8 cellular contexts compared by ENCODE assay signal in genomic region chr9:38362912-38363588, GRCh38. TPM values are rescaled to one million over a fixed set of nuclear protein-coding genes. Genes with fewer than 3 reads are reported as not detected.
DNase-seq lines count a peak whose midpoint lies in the region; ATAC-seq lines count a peak whose summit lies in the region.

No MANE protein-coding gene starts in this region.

- H3K27ac Mint-ChIP-seq in activated naive CD4-positive, alpha-beta T cell treated with anti-CD3 and anti-CD28 coated beads, Interleukin-2, amount 10 ng/mL, durations not matched to agents 7 days and 5 days, result no peak overlapping the region

- H2BK12ac ChIP-seq in neuronal stem cell (ENCODE audit: low read length), result no peak overlapping the region

- ATAC-seq in HG02870 (IDR thresholded peaks at IDR 0.05; ENCODE audit: unreplicated experiment), result peak; percentile 62
- no peak for ATAC-seq in HG03045 (IDR thresholded peaks at IDR 0.05; ENCODE audit: unreplicated experiment)

- no peak overlapping the region for H3K9ac ChIP-seq in neuronal stem cell (ENCODE audit: low read depth, low read length, poor library complexity)

- H3K23ac ChIP-seq in neuronal stem cell (ENCODE audit: low read depth, low read length, poor library complexity), result no peak overlapping the region

- no peaks in the 10 kb centered on the region for H3K36me3 ChIP-seq in neuronal stem cell (replicated peaks in 1 of 2; ENCODE audit: control insufficient read depth in 2 of 2, insufficient read depth in 2 of 2, low read length in 2 of 2)

- no peaks in the 10 kb centered on the region for H3K79me1 ChIP-seq in neuronal stem cell (ENCODE audit: low read depth, low read length)

- peaks cover 3% of the 10 kb centered on the region for H3K27me3 Mint-ChIP-seq in activated naive CD4-positive, alpha-beta T cell treated with anti-CD3 and anti-CD28 coated beads, Interleukin-2, amount 10 ng/mL, durations not matched to agents 7 days and 5 days

- no peaks in the 10 kb centered on the region for H3K9me3 ChIP-seq in neuronal stem cell (replicated peaks in 1 of 2; ENCODE audit: control insufficient read depth in 2 of 2, insufficient read depth in 1 of 2, low read depth in 1 of 2, low read length in 2 of 2)

- no peak overlapping the region for H3K4me3 Mint-ChIP-seq in activated naive CD4-positive, alpha-beta T cell treated with anti-CD3 and anti-CD28 coated beads, Interleukin-2, amount 10 ng/mL, durations not matched to agents 7 days and 5 days

- H2AK5ac ChIP-seq in neuronal stem cell (ENCODE audit: low read depth, low read length), result peak overlapping the region; percentile 57

- H3K14ac ChIP-seq in neuronal stem cell (ENCODE audit: low read length), result no peak overlapping the region

- peak overlapping the region; percentile 7 for H2BK120ac ChIP-seq in neuronal stem cell (ENCODE audit: low read depth, low read length)

- H3K4me1 Mint-ChIP-seq in activated naive CD4-positive, alpha-beta T cell treated with anti-CD3 and anti-CD28 coated beads, Interleukin-2, amount 10 ng/mL, durations not matched to agents 7 days and 5 days, result peaks cover 4% of the 10 kb centered on the region

- H2BK15ac ChIP-seq in neuronal stem cell (ENCODE audit: low read length), result peak overlapping the region; percentile 11

- peaks cover 0 to 5% (median 0%) of the 10 kb centered on the region in 3 experiments for H3K27me3 ChIP-seq in neuronal stem cell (ENCODE audit: control insufficient read depth in 3 of 3, insufficient read depth in 3 of 3, low read depth in 1 of 3, low read length in 3 of 3)

- H3K36me3 Mint-ChIP-seq in activated naive CD4-positive, alpha-beta T cell treated with anti-CD3 and anti-CD28 coated beads, Interleukin-2, amount 10 ng/mL, durations not matched to agents 7 days and 5 days, result no peaks in the 10 kb centered on the region

- CTCF ChIA-PET in activated naive CD4-positive, alpha-beta T cell treated with anti-CD3 and anti-CD28 coated beads, Interleukin-2, amount 10 ng/mL, durations not matched to agents 7 days and 5 days (lab: Charles Lee), result interaction anchor here (1.1 to 1.4 kb wide), 2 partner anchors 275 to 449 kb away, joined by 5 to 6 read pairs; no protein-coding TSS in a partner anchor

- peak; percentile 40 for DNase-seq in activated naive CD4-positive, alpha-beta T cell treated with anti-CD3 and anti-CD28 coated beads, Interleukin-2, amount 10 ng/mL, durations not matched to agents 7 days and 5 days
- DNase-seq in activated naive CD4-positive, alpha-beta T cell treated with anti-CD3 and anti-CD28 coated beads, Interleukin-2, amount 50 U/mL, for 16 hours, result no peak
- DNase-seq in NCI-H2196 (lab: John Stamatoyannopoulos, UW; ENCODE audit: unreplicated experiment) (peak; percentile 81), fibroblast of the conjunctiva (ENCODE audit: low read depth) (peak; percentile 63), neuronal stem cell (ENCODE audit: low spot score) (peak; percentile 52)
- peak; percentile 7 to 20 for DNase-seq in activated CD4-positive, alpha-beta T cell treated with anti-CD3 and anti-CD28 coated beads, Interleukin-2, amount 50 U/mL, for 48 hours

- H4K91ac ChIP-seq in neuronal stem cell (ENCODE audit: low read depth, low read length, poor library complexity), result no peak overlapping the region

- peaks cover 8 to 14% of the 10 kb centered on the region in 2 donors for H3K4me1 ChIP-seq in neuronal stem cell (ENCODE audit: control insufficient read depth in 2 of 2, insufficient read depth in 1 of 2, low read depth in 1 of 2, low read length in 2 of 2)

- no peak overlapping the region for H4K8ac ChIP-seq in neuronal stem cell (ENCODE audit: low read depth, low read length)

- peak overlapping the region; percentile 36 for H3K18ac ChIP-seq in neuronal stem cell (ENCODE audit: low read length)

- no peak overlapping the region for H2AFZ ChIP-seq in neuronal stem cell (ENCODE audit: low read length)

- H3K27ac ChIP-seq in neuronal stem cell (replicated peaks; ENCODE audit: low read length), result no peak overlapping the region

- H3K4ac ChIP-seq in neuronal stem cell (ENCODE audit: low read length), result no peak overlapping the region

- H2BK5ac ChIP-seq in neuronal stem cell (ENCODE audit: low read length), result no peak overlapping the region

- no peaks in the 10 kb centered on the region for H3K9me3 Mint-ChIP-seq in activated naive CD4-positive, alpha-beta T cell treated with anti-CD3 and anti-CD28 coated beads, Interleukin-2, amount 10 ng/mL, durations not matched to agents 7 days and 5 days

- no CpG with 5 or more reads among the region's 20 CpGs for WGBS in neuronal stem cell (ENCODE audit: extremely low coverage in 2 of 2, insufficient read length in 2 of 2, insufficient replicate concordance in 1 of 2), 2 donors

- H3K4me2 ChIP-seq in neuronal stem cell (ENCODE audit: insufficient read depth, low read length, poor library complexity, severe bottlenecking), result no peak overlapping the region

- H3K4me3 ChIP-seq in neuronal stem cell (ENCODE audit: low read length in 2 of 2), result no peak overlapping the region

RNA-seq across cellular contexts. Expression of gene ALDH1B1, which starts 29.5 kb away (rescaled TPM):
- polyA plus RNA-seq in neuronal stem cell (2013, experiment 1 of 2), result 24.0 TPM
- 24.2 TPM for polyA plus RNA-seq in neuronal stem cell (2013, experiment 2 of 2)
